ENCODE assay signal across 1 cellular context in the genomic region with DNA sequence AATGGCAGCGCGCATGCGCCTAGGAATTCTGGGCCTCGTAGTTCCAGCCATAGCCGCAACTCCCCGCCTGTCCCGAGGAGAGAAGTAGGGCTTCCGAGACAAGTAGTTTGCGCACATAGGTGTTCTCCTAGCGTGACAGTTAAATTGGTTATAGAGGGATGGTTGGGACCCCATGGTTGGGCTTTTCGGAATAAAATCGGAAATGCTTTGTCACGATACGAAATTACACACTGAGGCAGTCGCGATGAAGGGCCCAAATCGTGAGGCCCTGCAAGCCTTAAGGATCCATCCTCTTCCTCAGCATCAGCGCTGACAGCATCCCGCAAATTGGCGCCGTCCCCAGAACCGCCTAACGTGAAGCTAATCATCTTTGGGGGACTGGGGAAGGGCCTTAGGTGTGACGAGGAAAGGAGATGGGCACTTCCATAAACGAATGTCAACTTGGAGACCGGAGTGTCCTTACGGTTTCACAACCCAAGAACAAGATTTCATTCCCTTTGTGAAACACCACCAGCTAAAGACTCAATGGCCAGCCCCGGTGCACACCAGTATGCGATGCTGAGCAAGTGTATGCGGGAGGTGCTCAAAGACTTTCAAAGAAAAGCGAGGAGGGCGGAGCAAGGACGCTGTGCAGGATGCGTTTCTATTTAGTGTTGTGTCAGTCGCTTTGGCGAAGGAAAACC.
TF ChIP-seq lines count a peak whose summit lies in the region.

No MANE protein-coding gene starts in this region.

TF ChIP-seq in HCT116, 20 proteins besides CTCF, POLR2A, EP300 and RAD21 (continued from another document):
- TF ChIP-seq CEBPB (IDR thresholded peaks at IDR 0.05; ENCODE audit: low read depth) (no peak), EZH2phosphoT487 (IDR thresholded peaks at IDR 0.05; ENCODE audit: borderline replicate concordance) (no peak)
- TF ChIP-seq, protein P1, sequence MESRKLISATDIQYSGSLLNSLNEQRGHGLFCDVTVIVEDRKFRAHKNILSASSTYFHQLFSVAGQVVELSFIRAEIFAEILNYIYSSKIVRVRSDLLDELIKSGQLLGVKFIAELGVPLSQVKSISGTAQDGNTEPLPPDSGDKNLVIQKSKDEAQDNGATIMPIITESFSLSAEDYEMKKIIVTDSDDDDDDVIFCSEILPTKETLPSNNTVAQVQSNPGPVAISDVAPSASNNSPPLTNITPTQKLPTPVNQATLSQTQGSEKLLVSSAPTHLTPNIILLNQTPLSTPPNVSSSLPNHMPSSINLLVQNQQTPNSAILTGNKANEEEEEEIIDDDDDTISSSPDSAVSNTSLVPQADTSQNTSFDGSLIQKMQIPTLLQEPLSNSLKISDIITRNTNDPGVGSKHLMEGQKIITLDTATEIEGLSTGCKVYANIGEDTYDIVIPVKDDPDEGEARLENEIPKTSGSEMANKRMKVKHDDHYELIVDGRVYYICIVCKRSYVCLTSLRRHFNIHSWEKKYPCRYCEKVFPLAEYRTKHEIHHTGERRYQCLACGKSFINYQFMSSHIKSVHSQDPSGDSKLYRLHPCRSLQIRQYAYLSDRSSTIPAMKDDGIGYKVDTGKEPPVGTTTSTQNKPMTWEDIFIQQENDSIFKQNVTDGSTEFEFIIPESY (IDR thresholded peaks at IDR 0.05; ENCODE audit: extremely low read depth, insufficient replicate concordance, low read length): no peak
